In the genomic region with DNA sequence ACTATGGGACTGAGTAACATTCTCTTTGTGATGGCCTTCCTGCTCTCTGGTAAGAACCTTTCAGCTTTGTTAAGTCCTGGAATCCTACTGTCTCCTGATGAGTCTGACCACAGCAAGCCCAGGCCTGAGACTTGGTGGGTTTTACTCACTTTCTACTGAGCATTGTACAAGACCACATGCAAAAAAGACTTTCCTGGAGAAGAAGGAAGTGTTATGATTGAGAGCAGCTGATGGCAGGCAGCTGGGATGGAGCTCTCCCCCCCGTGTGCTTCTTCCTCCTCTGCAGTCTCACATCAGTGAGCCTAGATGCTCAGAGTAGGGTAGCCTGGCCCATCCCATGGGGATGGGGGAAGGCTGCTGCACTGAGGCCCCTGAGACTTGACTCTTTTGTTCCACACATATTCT, we compare ENCODE assay signal across 12 cellular contexts. TPM values are rescaled to one million over a fixed set of nuclear protein-coding genes. Genes with fewer than 3 reads are reported as not detected.
DNase-seq lines count a peak whose midpoint lies in the region; ATAC-seq and TF ChIP-seq lines count a peak whose summit lies in the region.
"Had no signal": no experiment of that assay in that cellular context is flagged by ENCODE, and none has a peak within 500 bp of the region (broad histone marks: within the 10 kb centered on the region; RNA-seq: fewer than 3 reads in every experiment).

No MANE protein-coding gene starts in this region.

- peak overlapping the region; percentile 82 for H2AFZ ChIP-seq in neuronal stem cell (ENCODE audit: low read length)

- no peak overlapping the region for H3K4me3 ChIP-seq in NB4 (ENCODE audit: low read depth, low read length)
- no peak overlapping the region for H3K4me3 ChIP-seq in neuronal stem cell (ENCODE audit: low read length in 2 of 2)
- H3K4me3 ChIP-seq in transverse colon, result no peak overlapping the region

- CTCF ChIA-PET in activated CD4-positive, alpha-beta T cell treated with anti-CD3 and anti-CD28 coated beads, Interleukin-2, amount 10 ng/mL, durations not matched to agents 7 days and 5 days (lab: Charles Lee), result interaction anchor here (1.2 to 5.0 kb wide), 4 partner anchors 9 to 158 kb away, joined by 3 to 39 read pairs (median 11); no protein-coding TSS in a partner anchor
- CTCF ChIA-PET in HEK293T (lab: Yijun Ruan, JAX), result interaction anchor here (0.6 to 0.7 kb wide), 2 partner anchors 96 to 512 kb away, joined by 4 read pairs; no protein-coding TSS in a partner anchor

- intact Hi-C loops in transverse colon (cut with DNase I; ENCODE audit: low total_unique reads), result no loop called here

- H2AK5ac ChIP-seq in neuronal stem cell (ENCODE audit: low read depth, low read length), result no peak overlapping the region

- no peak overlapping the region for H4K8ac ChIP-seq in neuronal stem cell (ENCODE audit: low read depth, low read length)

- H3K27me3 ChIP-seq in neuronal stem cell (ENCODE audit: control insufficient read depth in 3 of 3, insufficient read depth in 3 of 3, low read depth in 1 of 3, low read length in 3 of 3) (no peaks in the 10 kb centered on the region), transverse colon (no peaks in the 10 kb centered on the region)

- H3K9me3 Mint-ChIP-seq in activated CD4-positive, alpha-beta T cell treated with anti-CD3 and anti-CD28 coated beads, Interleukin-2, amount 10 ng/mL, durations not matched to agents 7 days and 5 days, result no peaks in the 10 kb centered on the region

- H3K27ac ChIP-seq in neuronal stem cell (replicated peaks; ENCODE audit: low read length), result no peak overlapping the region
- peak overlapping the region in 1 of 4 donors; percentile 12 for H3K27ac ChIP-seq in transverse colon
- H3K27ac ChIP-seq: epithelial cell of prostate, KMS-11 had no signal

- no CpG with 5 or more reads among the region's 1 CpG for WGBS in neuronal stem cell (ENCODE audit: extremely low coverage in 2 of 2, insufficient read length in 2 of 2, insufficient replicate concordance in 1 of 2), 2 donors
- WGBS in transverse colon (ENCODE audit: low coverage in 1 of 2), 2 donors, result 24% methylated on average over 1 of the region's 1 CpG; no CpG with 5 or more reads in 1 of the 2 donors

- in situ Hi-C loops in transverse colon (cut with MboI; ENCODE audit: low pct_ligation_motif_present in 1 of 4, low pct_unique_long_range_greater_than_20kb in 1 of 4, low sequenced_read_pairs in 3 of 4), result no loop called here

- no peak overlapping the region for H2BK120ac ChIP-seq in neuronal stem cell (ENCODE audit: low read depth, low read length)

- POLR2A ChIA-PET in activated CD4-positive, alpha-beta T cell treated with anti-CD3 and anti-CD28 coated beads, Interleukin-2, amount 10 ng/mL, durations not matched to agents 7 days and 5 days (lab: Charles Lee), result no interaction called here
- POLR2A ChIA-PET in HEK293T (lab: Yijun Ruan, JAX), result no interaction called here

- H3K4me3 Mint-ChIP-seq in activated CD4-positive, alpha-beta T cell treated with anti-CD3 and anti-CD28 coated beads, Interleukin-2, amount 10 ng/mL, durations not matched to agents 7 days and 5 days, result no peak overlapping the region

- H2BK15ac ChIP-seq in neuronal stem cell (ENCODE audit: low read length), result no peak overlapping the region

- ATAC-seq in HG02759 (IDR thresholded peaks at IDR 0.05; ENCODE audit: unreplicated experiment), result peak; percentile 66

- TF ChIP-seq EP300 in transverse colon (IDR thresholded peaks at IDR 0.05; ENCODE audit: low read depth), result no peak

- peak overlapping the region; percentile 91 for H3K27ac Mint-ChIP-seq in activated CD4-positive, alpha-beta T cell treated with anti-CD3 and anti-CD28 coated beads, Interleukin-2, amount 10 ng/mL, durations not matched to agents 7 days and 5 days

- no peak overlapping the region for H3K9ac ChIP-seq in neuronal stem cell (ENCODE audit: low read depth, low read length, poor library complexity)
- H3K9ac ChIP-seq: KMS-11 had no signal

- TF ChIP-seq CTCF in NB4 (IDR thresholded peaks at IDR 0.05; ENCODE audit: low read depth, low read length) (no peak), transverse colon (IDR thresholded peaks at IDR 0.05) (no peak)

- peaks cover 2% of the 10 kb centered on the region for H3K36me3 Mint-ChIP-seq in activated CD4-positive, alpha-beta T cell treated with anti-CD3 and anti-CD28 coated beads, Interleukin-2, amount 10 ng/mL, durations not matched to agents 7 days and 5 days (ENCODE audit: low read depth)

- no peaks in the 10 kb centered on the region for H3K9me3 ChIP-seq in neuronal stem cell (replicated peaks in 1 of 2; ENCODE audit: control insufficient read depth in 2 of 2, insufficient read depth in 1 of 2, low read depth in 1 of 2, low read length in 2 of 2)
- no peaks in the 10 kb centered on the region for H3K9me3 ChIP-seq in transverse colon

- H3K4ac ChIP-seq in neuronal stem cell (ENCODE audit: low read length), result no peak overlapping the region

- H2BK12ac ChIP-seq in neuronal stem cell (ENCODE audit: low read length), result no peak overlapping the region

- H3K4me1 Mint-ChIP-seq in activated CD4-positive, alpha-beta T cell treated with anti-CD3 and anti-CD28 coated beads, Interleukin-2, amount 10 ng/mL, durations not matched to agents 7 days and 5 days, result peaks cover 29% of the 10 kb centered on the region

- H3K4me1 ChIP-seq in neuronal stem cell (ENCODE audit: control insufficient read depth in 2 of 2, insufficient read depth in 1 of 2, low read depth in 1 of 2, low read length in 2 of 2) (peaks cover 0 to 16% of the 10 kb centered on the region in 2 donors), transverse colon (peaks cover 0 to 4% (median 0%) of the 10 kb centered on the region in 4 donors)

- no peak overlapping the region for H3K4me2 ChIP-seq in neuronal stem cell (ENCODE audit: insufficient read depth, low read length, poor library complexity, severe bottlenecking)
- H3K4me2 ChIP-seq: KMS-11 had no signal

- TF ChIP-seq POLR2A in NB4 (IDR thresholded peaks at IDR 0.05; ENCODE audit: extremely low read depth, insufficient read length) (no peak), transverse colon (IDR thresholded peaks at IDR 0.05) (no peak)

- H3K27me3 Mint-ChIP-seq in activated CD4-positive, alpha-beta T cell treated with anti-CD3 and anti-CD28 coated beads, Interleukin-2, amount 10 ng/mL, durations not matched to agents 7 days and 5 days, result no peaks in the 10 kb centered on the region

- no peak overlapping the region for H2BK5ac ChIP-seq in neuronal stem cell (ENCODE audit: low read length)

- no peak overlapping the region for H3K18ac ChIP-seq in neuronal stem cell (ENCODE audit: low read length)

- no peak overlapping the region for H3K23ac ChIP-seq in neuronal stem cell (ENCODE audit: low read depth, low read length, poor library complexity)

- no peak overlapping the region for H3K14ac ChIP-seq in neuronal stem cell (ENCODE audit: low read length)

- H3K36me3 ChIP-seq in neuronal stem cell (replicated peaks in 1 of 2; ENCODE audit: control insufficient read depth in 2 of 2, insufficient read depth in 2 of 2, low read length in 2 of 2) (no peaks in the 10 kb centered on the region), transverse colon (no peaks in the 10 kb centered on the region)

- H4K91ac ChIP-seq in neuronal stem cell (ENCODE audit: low read depth, low read length, poor library complexity), result no peak overlapping the region

- no peaks in the 10 kb centered on the region for H3K79me1 ChIP-seq in neuronal stem cell (ENCODE audit: low read depth, low read length)

- DNase-seq in activated CD4-positive, alpha-beta T cell treated with anti-CD3 and anti-CD28 coated beads, Interleukin-2, amount 10 ng/mL, durations not matched to agents 7 days and 5 days, result no peak
- DNase-seq in activated CD4-positive, alpha-beta T cell treated with anti-CD3 and anti-CD28 coated beads for 48 hours, result no peak
- DNase-seq in NB4 (ENCODE audit: low read depth) (peak; percentile 33), neuronal stem cell (ENCODE audit: low spot score) (no peak), HEK293T (ENCODE audit: extremely low spot score) (no peak), transverse colon (no peak)
- no peak for DNase-seq in activated CD4-positive, CD25-positive, alpha-beta regulatory T cell treated with anti-CD3 and anti-CD28 coated beads, Interleukin-2, amount 50 U/mL, for 72 hours
- DNase-seq: mesenchymal stem cell, SHP77 had no signal

TF ChIP-seq in HEK293T, 16 proteins besides CTCF, POLR2A, EP300 and RAD21:
- no peak for TF ChIP-seq SUZ12 (IDR thresholded peaks at IDR 0.05)
TF ChIP-seq in HEK293T: peak in this region for 0.

RNA-seq across cellular contexts. Expression of a gene that starts 36.4 kb away (rescaled TPM):
- 1 to 10 TPM; 1.9 to 2.5 TPM for total RNA-seq in activated CD4-positive, alpha-beta T cell treated with anti-CD3 and anti-CD28 coated beads, Interleukin-2, amount 10 ng/mL, durations not matched to agents 7 days and 5 days
- not detected for polyA plus RNA-seq in neuronal stem cell (2013, experiment 1 of 2)
- 0.01 TPM for polyA plus RNA-seq in neuronal stem cell (2013, experiment 2 of 2)
- 1 to 10 TPM in 3 of 4 donors, not detected in 1; 1.4 to 4.6 (median 2.2) TPM for total RNA-seq in transverse colon
